ENCODE assay signal across 11 cellular contexts in genomic region chr10:8133146-8133545, GRCh38.
DNase-seq lines count a peak whose midpoint lies in the region; ATAC-seq and TF ChIP-seq lines count a peak whose summit lies in the region.
"Had no signal": no experiment of that assay in that cellular context is flagged by ENCODE, and none has a peak within 500 bp of the region (broad histone marks: within the 10 kb centered on the region; RNA-seq: fewer than 3 reads in every experiment).

No MANE protein-coding gene starts in this region.

- no peak overlapping the region for H2AFZ ChIP-seq in DND-41 (ENCODE audit: low read depth, low read length)

- peaks cover 55% of the 10 kb centered on the region for H3K4me1 Mint-ChIP-seq in activated CD8-positive, alpha-beta T cell treated with anti-CD3 and anti-CD28 coated beads for 36 hours (ENCODE audit: low read depth)

- no peaks in the 10 kb centered on the region for H3K9me3 ChIP-seq in DND-41 (ENCODE audit: insufficient read depth, low read length, severe bottlenecking)
- H3K9me3 ChIP-seq: mucosa of descending colon, upper lobe of left lung had no signal

- DNase-seq in DND-41: peak; percentile 64
- peak; percentile 79 for DNase-seq in activated CD8-positive, alpha-beta T cell treated with anti-CD3 and anti-CD28 coated beads for 36 hours
- DNase-seq in coronary artery (ENCODE audit: low spot score): no peak
- DNase-seq in AG08395 (ENCODE audit: low spot score): no peak
- DNase-seq in NAMALWA (ENCODE audit: low spot score): no peak
- no peak for DNase-seq in SW480 (ENCODE audit: low spot score)
- DNase-seq: mucosa of descending colon, NCI-H69, upper lobe of left lung had no signal

- peak overlapping the region; percentile 52 for H3K4me3 Mint-ChIP-seq in activated CD8-positive, alpha-beta T cell treated with anti-CD3 and anti-CD28 coated beads for 36 hours

- no peak for TF ChIP-seq CTCF in DND-41 (IDR thresholded peaks at IDR 0.05; ENCODE audit: borderline replicate concordance, extremely low read depth, low read length, poor library complexity, severe bottlenecking)
- TF ChIP-seq CTCF in activated CD8-positive, alpha-beta T cell treated with anti-CD3 and anti-CD28 coated beads for 36 hours (IDR thresholded peaks at IDR 0.05): no peak
- no peak for TF ChIP-seq CTCF in coronary artery (IDR thresholded peaks at IDR 0.05)

- H3K27me3 ChIP-seq in DND-41 (ENCODE audit: insufficient read depth, low read length, poor library complexity): no peaks in the 10 kb centered on the region
- H3K27me3 ChIP-seq: upper lobe of left lung had no signal

- H3K36me3 Mint-ChIP-seq in activated CD8-positive, alpha-beta T cell treated with anti-CD3 and anti-CD28 coated beads for 36 hours (ENCODE audit: low read depth): no peaks in the 10 kb centered on the region

- CTCF ChIA-PET in activated CD8-positive, alpha-beta T cell treated with anti-CD3 and anti-CD28 coated beads for 36 hours (lab: Charles Lee): no interaction called here

- H3K4me2 ChIP-seq in DND-41 (ENCODE audit: insufficient read depth, low read length): peak overlapping the region; percentile 25; the same call in 1 of the 2 replicates

- H3K4me1 ChIP-seq in DND-41 (ENCODE audit: insufficient read depth, low read length): peaks cover 37% of the 10 kb centered on the region
- H3K4me1 ChIP-seq: upper lobe of left lung had no signal

- H4K20me1 ChIP-seq in DND-41 (ENCODE audit: insufficient read depth, low read length): no peaks in the 10 kb centered on the region

- POLR2A ChIA-PET in activated CD8-positive, alpha-beta T cell treated with anti-CD3 and anti-CD28 coated beads for 36 hours (lab: Charles Lee): interaction anchor here (0.8 to 1.4 kb wide), 5 partner anchors 49 to 196 kb away, joined by 3 to 4 read pairs (median 3); no protein-coding TSS in a partner anchor

- H3K27ac Mint-ChIP-seq in activated CD8-positive, alpha-beta T cell treated with anti-CD3 and anti-CD28 coated beads for 36 hours: peak overlapping the region; percentile 67

- peaks cover 12% of the 10 kb centered on the region for H3K27me3 Mint-ChIP-seq in activated CD8-positive, alpha-beta T cell treated with anti-CD3 and anti-CD28 coated beads for 36 hours

- ATAC-seq in DND-41 (ENCODE audit: insufficient read depth, low read depth): peak; percentile 68
- peak; percentile 57 for ATAC-seq in GM19372 (IDR thresholded peaks at IDR 0.05; ENCODE audit: low read depth, unreplicated experiment)
- ATAC-seq in HG03135 (IDR thresholded peaks at IDR 0.05; ENCODE audit: unreplicated experiment): peak; percentile 57
- ATAC-seq in activated CD8-positive, alpha-beta T cell treated with anti-CD3 and anti-CD28 coated beads for 36 hours: peak; percentile 10
- ATAC-seq: mucosa of descending colon had no signal

- intact Hi-C loops in activated CD8-positive, alpha-beta T cell treated with anti-CD3 and anti-CD28 coated beads for 36 hours (cut with micrococcal nuclease): loop anchor here (5.0 to 10.0 kb wide), 4 partner anchors 76 to 882 kb away; no protein-coding TSS in a partner anchor

- H3K4me3 ChIP-seq in DND-41 (ENCODE audit: low read depth in 1 of 2, low read length in 2 of 2) (no peak overlapping the region), coronary artery (no peak overlapping the region)
- H3K4me3 ChIP-seq: mucosa of descending colon, upper lobe of left lung had no signal

- H3K27ac ChIP-seq in DND-41 (ENCODE audit: low read length): no peak overlapping the region
- no peak overlapping the region for H3K27ac ChIP-seq in coronary artery
- H3K27ac ChIP-seq: upper lobe of left lung had no signal

- no peaks in the 10 kb centered on the region for H3K36me3 ChIP-seq in DND-41 (ENCODE audit: insufficient read depth, low read length)
- H3K36me3 ChIP-seq: upper lobe of left lung had no signal

- no peak overlapping the region for H3K9ac ChIP-seq in DND-41 (ENCODE audit: low read depth, low read length)

- no peaks in the 10 kb centered on the region for H3K9me3 Mint-ChIP-seq in activated CD8-positive, alpha-beta T cell treated with anti-CD3 and anti-CD28 coated beads for 36 hours

- no peaks in the 10 kb centered on the region for H3K79me2 ChIP-seq in DND-41 (ENCODE audit: insufficient read depth, low read length)

Comparison
In these comparisons a context has a peak if more than half of its experiments do, and no peak if none do; other contexts are left out.
1. ATAC-seq: peak in every context shown above with its lines; median percentile 68 in DND-41; 57 in GM19372; 57 in HG03135; 10 in activated CD8-positive, alpha-beta T cell treated with anti-CD3 and anti-CD28 coated beads for 36 hours.
2. DNase-seq: peak in DND-41 (single experiment) and activated CD8-positive, alpha-beta T cell treated with anti-CD3 and anti-CD28 coated beads for 36 hours (single experiment); none in coronary artery (single experiment), AG08395 (single experiment), NAMALWA (single experiment) and SW480 (single experiment).